In the genomic region with DNA sequence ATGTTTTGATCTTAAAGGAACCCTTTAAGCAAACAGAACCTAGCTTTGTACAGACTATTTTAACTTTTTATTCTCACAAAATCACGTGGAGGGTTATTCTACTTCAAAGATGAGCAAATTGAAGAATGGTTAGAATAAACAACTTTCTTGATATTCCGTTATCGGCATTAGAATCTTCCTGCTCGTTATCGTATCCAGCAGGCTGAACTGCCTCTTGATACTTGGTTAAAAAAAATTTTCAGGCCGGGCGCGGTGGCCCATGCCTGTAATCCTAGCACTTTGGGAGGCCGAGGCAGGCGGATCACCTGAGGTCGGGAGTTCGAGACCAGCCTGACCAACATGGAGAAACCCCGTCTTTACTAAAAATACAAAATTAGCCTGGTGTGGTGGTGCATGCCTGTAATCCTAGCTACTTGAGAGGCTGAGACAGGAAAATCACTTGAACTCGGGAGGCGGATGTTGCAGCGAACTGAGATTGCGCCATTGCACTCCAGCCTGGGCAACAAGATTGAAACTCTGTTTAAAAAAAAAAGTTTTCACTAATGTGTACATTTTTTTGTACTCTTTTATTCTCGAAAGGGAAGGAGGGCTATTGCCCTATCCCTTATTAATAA, we compare ENCODE assay signal across 8 cellular contexts. TPM values are rescaled to one million over a fixed set of nuclear protein-coding genes. Genes with fewer than 3 reads are reported as not detected.
A peak's percentile ranks its signal among the peaks of the same experiment; 100 is the strongest.
DNase-seq lines count a peak whose midpoint lies in the region; TF ChIP-seq lines count a peak whose summit lies in the region.
"Not testable (repeated sequence)": the region's sequence is repeated elsewhere in the genome, so short reads cannot be mapped to it uniquely, and the experiment has no call there.

No MANE protein-coding gene starts in this region.

- H3K36me3 Mint-ChIP-seq in CD8-positive, alpha-beta memory T cell: peaks cover 5 to 38% (median 16%) of the 10 kb centered on the region in 3 donors
- H3K36me3 Mint-ChIP-seq in type B pancreatic cell: peaks cover 30% of the 10 kb centered on the region

- not testable (repeated sequence) for H3K4me2 ChIP-seq in fibroblast of lung (ENCODE audit: extremely low read depth, insufficient read depth, low read length)

- not testable (repeated sequence) for TF ChIP-seq CTCF in NB4 (IDR thresholded peaks at IDR 0.05; ENCODE audit: low read depth, low read length); colonic mucosa (IDR thresholded peaks at IDR 0.05); fibroblast of lung (conservative IDR thresholded peaks at IDR 0.05 in 1 of 2, IDR thresholded peaks at IDR 0.05 in 1 of 2; ENCODE audit: low read depth in 1 of 2, low read length in 2 of 2); type B pancreatic cell (conservative IDR thresholded peaks at IDR 0.05)

- not testable (repeated sequence) for H3K79me2 ChIP-seq in fibroblast of lung (ENCODE audit: control insufficient read depth, insufficient read depth, low read length)

- H2AFZ ChIP-seq in fibroblast of lung (ENCODE audit: low read length): not testable (repeated sequence)

- H3K36me3 ChIP-seq in CD8-positive, alpha-beta memory T cell (ENCODE audit: insufficient read depth, low read length); colonic mucosa; fibroblast of lung (ENCODE audit: control insufficient read depth, insufficient read depth, low read length): not testable (repeated sequence)

- peak overlapping the region in 7 of 8 donors; percentile 2 to 94 (median 62) for H3K27ac Mint-ChIP-seq in CD8-positive, alpha-beta memory T cell
- peak overlapping the region; percentile 99 for H3K27ac Mint-ChIP-seq in type B pancreatic cell

- intact Hi-C loops in colonic mucosa (cut with DNase I); posterior vena cava (cut with DNase I): not testable (repeated sequence)

- not testable (repeated sequence) for H4K20me1 ChIP-seq in fibroblast of lung (ENCODE audit: control insufficient read depth, extremely low read depth, insufficient read depth, low read length)

- peaks cover 13% of the 10 kb centered on the region for H3K27me3 ChIP-seq in CD8-positive, alpha-beta memory T cell (ENCODE audit: insufficient read depth, low read length, poor library complexity, severe bottlenecking)
- not testable (repeated sequence) for H3K27me3 ChIP-seq in colonic mucosa; fibroblast of lung (ENCODE audit: control insufficient read depth, insufficient read depth, low read length)

- POLR2A ChIA-PET in CD8-positive, alpha-beta memory T cell (lab: Charles Lee): interaction anchor here (1.0 kb wide), 1 partner anchor 8 kb away, joined by 3 read pairs; no protein-coding TSS in a partner anchor

- not testable (repeated sequence) for H3K9ac ChIP-seq in colonic mucosa (ENCODE audit: low read depth in 2 of 2, low read length in 2 of 2); fibroblast of lung (ENCODE audit: insufficient read depth, low read length)

- H3K4me1 ChIP-seq in CD8-positive, alpha-beta memory T cell (ENCODE audit: insufficient read depth, low read length): peaks cover 23% of the 10 kb centered on the region
- H3K4me1 ChIP-seq in colonic mucosa; fibroblast of lung (ENCODE audit: control insufficient read depth, extremely low read depth, insufficient read depth, low read length): not testable (repeated sequence)

- H3K4me3 Mint-ChIP-seq in CD8-positive, alpha-beta memory T cell: peak overlapping the region; percentile 9 to 76 (median 52)
- H3K4me3 Mint-ChIP-seq in type B pancreatic cell: peak overlapping the region; percentile 91

- CTCF ChIA-PET in CD8-positive, alpha-beta memory T cell (lab: Charles Lee): interaction anchor here (1.1 to 2.0 kb wide), 6 partner anchors 9 to 32 kb away, joined by 3 to 5 read pairs (median 4); no protein-coding TSS in a partner anchor

- H3K9me3 ChIP-seq in CD8-positive, alpha-beta memory T cell (ENCODE audit: low read length); colonic mucosa; fibroblast of lung (ENCODE audit: control insufficient read depth, insufficient read depth, low read depth, low read length): not testable (repeated sequence)

- not testable (repeated sequence) for H3K4me3 ChIP-seq in CD8-positive, alpha-beta memory T cell (ENCODE audit: low read length); colonic mucosa; fibroblast of lung (replicated peaks in 1 of 4; ENCODE audit: control extremely low read depth in 1 of 4, insufficient read depth in 1 of 4, low read depth in 3 of 4, low read length in 4 of 4)
- peak overlapping the region; percentile 23 for H3K4me3 ChIP-seq in NB4 (ENCODE audit: low read depth, low read length)

- H3K9me3 Mint-ChIP-seq in CD8-positive, alpha-beta memory T cell; type B pancreatic cell: not testable (repeated sequence)

- H3K27ac ChIP-seq in CD8-positive, alpha-beta memory T cell (ENCODE audit: low read depth, low read length); fibroblast of lung (ENCODE audit: insufficient read depth, low read length): not testable (repeated sequence)
- H3K27ac ChIP-seq in colonic mucosa: peak overlapping the region; percentile 80

- not testable (repeated sequence) for TF ChIP-seq POLR2A in NB4 (IDR thresholded peaks at IDR 0.05; ENCODE audit: extremely low read depth, insufficient read length)

- peak; percentile 55 to 77 (median 63) for DNase-seq in CD8-positive, alpha-beta memory T cell
- DNase-seq in NB4 (ENCODE audit: low read depth): peak; percentile 45
- DNase-seq in activated gamma-delta T cell (lab: John Stamatoyannopoulos, UW): peak; percentile 36
- not testable (repeated sequence) for DNase-seq in colonic mucosa; type B pancreatic cell (ENCODE audit: extremely low spot score, unreplicated experiment)
- DNase-seq in fibroblast of lung (ENCODE audit: low read depth in 2 of 2): peak; percentile 16 to 65
- peak; percentile 42 to 87 for DNase-seq in lung microvascular endothelial cell (ENCODE audit: low read depth in 2 of 2)
- peak; percentile 90 for DNase-seq in posterior vena cava (ENCODE audit: low spot score)

- peaks cover 34 to 60% of the 10 kb centered on the region in 2 donors for H3K27me3 Mint-ChIP-seq in CD8-positive, alpha-beta memory T cell
- peaks cover 47% of the 10 kb centered on the region for H3K27me3 Mint-ChIP-seq in type B pancreatic cell

- H3K4me1 Mint-ChIP-seq in CD8-positive, alpha-beta memory T cell: peaks cover 22 to 47% (median 35%) of the 10 kb centered on the region in 3 donors
- peaks cover 43% of the 10 kb centered on the region for H3K4me1 Mint-ChIP-seq in type B pancreatic cell (ENCODE audit: unreplicated experiment)

RNA-seq across cellular contexts. Expression of a gene that starts 4.0 kb away (rescaled TPM):
- total RNA-seq in CD8-positive, alpha-beta memory T cell: 10 to 100 TPM; 15.2 to 16.8 TPM
- polyA plus RNA-seq in CD8-positive, alpha-beta memory T cell: 768 TPM
- total RNA-seq in colonic mucosa (10 to 100 TPM; 86.9 to 98.4 TPM), fibroblast of lung (71.4 and 178 TPM in 2 replicates), lung microvascular endothelial cell (7.8 and 278 TPM in 2 replicates), posterior vena cava (100 to 1,000 TPM; 485 to 992 TPM), type B pancreatic cell (ENCODE audit: low replicate concordance) (214 and 974 TPM in 2 replicates)
- polyA plus RNA-seq in fibroblast of lung: 24.6 and 347 TPM in 2 replicates
- 20.7 and 373 TPM in 2 replicates for polyA plus RNA-seq in fibroblast of lung (2012)
- polyA minus RNA-seq in fibroblast of lung (ENCODE audit: low replicate concordance): 80.6 and 399 TPM in 2 replicates
